8 cellular contexts compared by ENCODE assay signal in genomic region chr13:26254583-26255102, GRCh38. TPM values are rescaled to one million over a fixed set of nuclear protein-coding genes. Genes with fewer than 3 reads are reported as not detected.
DNase-seq lines count a peak whose midpoint lies in the region; ATAC-seq, FAIRE-seq and TF ChIP-seq lines count a peak whose summit lies in the region.

No MANE protein-coding gene starts in this region.

- CTCF ChIA-PET in endothelial cell of umbilical vein (lab: Charles Lee) = interaction anchor here (1.2 to 1.9 kb wide), 3 partner anchors 26 to 444 kb away, joined by 3 to 13 read pairs (median 4); no protein-coding TSS in a partner anchor

- H3K9ac ChIP-seq in endothelial cell of umbilical vein (replicated peaks; ENCODE audit: extremely low read depth, insufficient read depth, low read length) = peak overlapping the region; percentile 78

- peak; percentile 48 for FAIRE-seq in endothelial cell of umbilical vein (lab: Jason Lieb, UNC)

- BruUV-seq in endothelial cell of umbilical vein (replicated peaks; lab: Mats Ljungman, UMichigan) = no TSS peak

- H3K27ac ChIP-seq in 22Rv1 (peak overlapping the region; percentile 88), endothelial cell of umbilical vein (ENCODE audit: insufficient read depth, low read depth, low read length) (peak overlapping the region; percentile 23)

- H3K4me3 ChIP-seq in endothelial cell of umbilical vein (replicated peaks in 1 of 3; ENCODE audit: insufficient read depth in 1 of 3, low read depth in 1 of 3, low read length in 3 of 3) = peak overlapping the region; percentile 65 to 95 (median 71)
- H3K4me3 ChIP-seq in mucosa of descending colon = peak overlapping the region; percentile 92

- H4K20me1 ChIP-seq in endothelial cell of umbilical vein (replicated peaks; ENCODE audit: control insufficient read depth, extremely low read depth, insufficient read depth, low read length) = peaks cover 9% of the 10 kb centered on the region

- peaks cover 4 to 14% of the 10 kb centered on the region in 2 experiments for H3K27me3 ChIP-seq in endothelial cell of umbilical vein (ENCODE audit: control insufficient read depth in 2 of 2, insufficient read depth in 2 of 2, low read length in 2 of 2)

- ATAC-seq in GM18502 (IDR thresholded peaks at IDR 0.05; ENCODE audit: poor library complexity, unreplicated experiment) (peak; percentile 34), HG02970 (IDR thresholded peaks at IDR 0.05; ENCODE audit: low FRiP score, unreplicated experiment) (peak; percentile 35), mucosa of descending colon (peak; percentile 77)

- intact Hi-C loops in endothelial cell of umbilical vein (cut with micrococcal nuclease) (loop anchor here (1.0 to 2.0 kb wide), 3 partner anchors 68 to 444 kb away; no protein-coding TSS in a partner anchor), mucosa of descending colon (cut with DNase I, micrococcal nuclease) (no loop called here)

- H3K4me2 ChIP-seq in endothelial cell of umbilical vein (ENCODE audit: insufficient read depth, low read length) = peak overlapping the region; percentile 100

- dilution Hi-C loops in endothelial cell of umbilical vein (cut with MboI; ENCODE audit: extremely low pct_ligation_motif_present, low sequenced_read_pairs) = no loop called here

- peak; percentile 9; the same call in 1 of the 2 replicates for TF ChIP-seq CTCF in 22Rv1 (IDR thresholded peaks at IDR 0.05)
- no peak for TF ChIP-seq CTCF in endothelial cell of umbilical vein (IDR thresholded peaks at IDR 0.05; ENCODE audit: extremely low read depth in 1 of 2, insufficient read depth in 1 of 2, low read depth in 1 of 2, low read length in 2 of 2)
- TF ChIP-seq CTCF in mucosa of descending colon (IDR thresholded peaks at IDR 0.05) = no peak

- TF ChIP-seq POLR2A in endothelial cell of umbilical vein (IDR thresholded peaks at IDR 0.05; ENCODE audit: low read depth, low read length) = no peak

- H3K36me3 ChIP-seq in endothelial cell of umbilical vein (ENCODE audit: control insufficient read depth in 2 of 2, extremely low read depth in 1 of 2, insufficient read depth in 2 of 2, low read length in 2 of 2) = no peaks in the 10 kb centered on the region
- no peaks in the 10 kb centered on the region for H3K36me3 ChIP-seq in mucosa of descending colon (ENCODE audit: low read depth)

- H3K9me3 ChIP-seq in endothelial cell of umbilical vein (replicated peaks; ENCODE audit: control insufficient read depth, insufficient read depth, low read length) = no peaks in the 10 kb centered on the region
- H3K9me3 ChIP-seq in mucosa of descending colon = no peaks in the 10 kb centered on the region

- H3K9me1 ChIP-seq in endothelial cell of umbilical vein (replicated peaks; ENCODE audit: control insufficient read depth, extremely low read depth, insufficient read depth, low read length) = no peaks in the 10 kb centered on the region

- H3K4me1 ChIP-seq in endothelial cell of umbilical vein (ENCODE audit: control insufficient read depth, extremely low read depth, insufficient read depth, low read length) (peaks cover 18% of the 10 kb centered on the region), mucosa of descending colon (ENCODE audit: low read depth) (peaks cover 17% of the 10 kb centered on the region)

- POLR2A ChIA-PET in endothelial cell of umbilical vein (lab: Charles Lee) = no interaction called here

- DNase-seq in NCI-H510A (lab: John Stamatoyannopoulos, UW) = peak; percentile 16
- peak; percentile 13 for DNase-seq in activated CD8-positive, alpha-beta memory T cell treated with anti-CD3 and anti-CD28 coated beads, Interleukin-2, amount 50 U/mL, for 24 hours (ENCODE audit: extremely low read depth)
- peak; percentile 29 for DNase-seq in endothelial cell of umbilical vein (ENCODE audit: low read depth, low spot score)
- peak; percentile 71 to 82 (median 78) for DNase-seq in mucosa of descending colon
- peak; percentile 10 for DNase-seq in stimulated activated CD8-positive, alpha-beta memory T cell treated with anti-CD3 and anti-CD28 coated beads, Interleukin-4, amount 100 ng/mL, for 24 hours (ENCODE audit: low read depth)

- H3K79me2 ChIP-seq in endothelial cell of umbilical vein (ENCODE audit: control insufficient read depth, insufficient read depth, low read length) = peaks cover 34% of the 10 kb centered on the region

- peak overlapping the region; percentile 95 for H2AFZ ChIP-seq in endothelial cell of umbilical vein (ENCODE audit: low read depth, low read length)

TF ChIP-seq in endothelial cell of umbilical vein, 7 proteins besides CTCF, POLR2A, EP300 and RAD21:
- TF ChIP-seq FOS (IDR thresholded peaks at IDR 0.05; ENCODE audit: borderline replicate concordance, insufficient read depth, low read length) = no peak
- TF ChIP-seq EZH2 (IDR thresholded peaks at IDR 0.05; ENCODE audit: borderline replicate concordance, low read depth, low read length, severe bottlenecking) = peak; percentile 0

RNA-seq across cellular contexts. Expression of gene CDK8, which starts 0.7 kb away (rescaled TPM):
- 11.9 and 13.3 TPM in 2 replicates for total RNA-seq in endothelial cell of umbilical vein
- polyA plus RNA-seq in endothelial cell of umbilical vein = 11.5 and 12.2 TPM in 2 replicates
- 10.3 and 11.8 TPM in 2 replicates for polyA plus RNA-seq in endothelial cell of umbilical vein (2011; cell fraction: cytosol; rRNA removed)
- 27.8 and 29.7 TPM in 2 replicates for polyA plus RNA-seq in endothelial cell of umbilical vein (2011; cell fraction: nucleus; rRNA removed)
- polyA plus RNA-seq in endothelial cell of umbilical vein (2012) = 9.8 and 12.7 TPM in 2 replicates
- 19.1 and 22.7 TPM in 2 replicates for polyA minus RNA-seq in endothelial cell of umbilical vein
- polyA minus RNA-seq in endothelial cell of umbilical vein (2011; cell fraction: cytosol; rRNA and poly(A)+ RNA removed) = 6.0 TPM
- 12.6 and 13.2 TPM in 2 replicates for polyA minus RNA-seq in endothelial cell of umbilical vein (2011; cell fraction: nucleus; rRNA and poly(A)+ RNA removed)
- 10 to 100 TPM; 20.4 to 45.1 (median 20.4) TPM for total RNA-seq in mucosa of descending colon

RNA-seq across cellular contexts. Expression of gene RNF6, which starts 32.5 kb away (rescaled TPM):
- total RNA-seq in endothelial cell of umbilical vein (36.4 and 38.3 TPM in 2 replicates), mucosa of descending colon (10 to 100 TPM; 35.4 to 41.6 (median 35.8) TPM)
- polyA plus RNA-seq in endothelial cell of umbilical vein = 9.4 and 12.7 TPM in 2 replicates
- 19.3 and 20.3 TPM in 2 replicates for polyA plus RNA-seq in endothelial cell of umbilical vein (2011; cell fraction: cytosol; rRNA removed)
- 20.0 and 21.9 TPM in 2 replicates for polyA plus RNA-seq in endothelial cell of umbilical vein (2011; cell fraction: nucleus; rRNA removed)
- 38.2 and 43.6 TPM in 2 replicates for polyA plus RNA-seq in endothelial cell of umbilical vein (2012)
- 26.8 and 32.1 TPM in 2 replicates for polyA minus RNA-seq in endothelial cell of umbilical vein
- polyA minus RNA-seq in endothelial cell of umbilical vein (2011; cell fraction: cytosol; rRNA and poly(A)+ RNA removed) = 20.4 TPM
- polyA minus RNA-seq in endothelial cell of umbilical vein (2011; cell fraction: nucleus; rRNA and poly(A)+ RNA removed) = 23.5 and 23.9 TPM in 2 replicates

Comparison
In these comparisons a context has a peak if more than half of its experiments do, and no peak if none do; other contexts are left out.
1. Peak in every context shown above with its lines: DNase-seq, ATAC-seq, H3K4me3 ChIP-seq and H3K27ac ChIP-seq.
2. DNase-seq: peak in every context shown above with its lines; median percentile 78 in mucosa of descending colon; 29 in endothelial cell of umbilical vein; 16 in NCI-H510A; 13 in activated CD8-positive, alpha-beta memory T cell treated with anti-CD3 and anti-CD28 coated beads, Interleukin-2, amount 50 U/mL, for 24 hours; 10 in stimulated activated CD8-positive, alpha-beta memory T cell treated with anti-CD3 and anti-CD28 coated beads, Interleukin-4, amount 100 ng/mL, for 24 hours.